In the genomic region with DNA sequence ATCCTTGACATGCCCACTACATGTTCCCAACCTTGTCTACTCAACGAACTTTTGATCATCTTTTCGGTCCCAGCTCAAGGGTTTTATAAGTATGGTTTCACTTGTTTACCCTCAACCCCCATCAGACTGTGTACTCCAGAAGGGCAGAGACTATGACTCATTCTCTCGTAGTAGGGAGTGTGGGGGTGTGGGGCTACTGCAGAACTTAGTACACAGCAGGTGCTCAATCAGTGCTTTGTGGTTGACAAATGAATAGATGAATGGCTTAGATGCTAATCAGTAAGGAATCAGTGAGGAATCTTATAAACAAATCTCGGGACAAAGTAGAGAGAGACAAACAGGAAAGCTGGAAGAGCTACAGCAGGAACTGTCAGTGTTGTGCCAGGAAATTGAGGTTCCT, we compare ENCODE assay signal across 19 cellular contexts.
"Had no signal": no experiment of that assay in that cellular context is flagged by ENCODE, and none has a peak within 500 bp of the region (broad histone marks: within the 10 kb centered on the region; RNA-seq: fewer than 3 reads in every experiment).

No MANE protein-coding gene starts in this region.

- ATAC-seq: activated T-cell treated with anti-CD3 and anti-CD28 coated beads, Interleukin-2, amount 50 U/mL, for 72 hours; natural killer cell treated with Interleukin-12 subunit alpha and Interleukin-12 subunit beta and Interleukin-15 and Interleukin-18, amount 100 ng/mL, for 72 hours had no signal

- DNase-seq: activated CD4-positive, alpha-beta T cell treated with anti-CD3 and anti-CD28 coated beads, Interleukin-2, amount 10 ng/mL, durations not matched to agents 7 days and 5 days; activated CD4-positive, CD25-positive, alpha-beta regulatory T cell; activated CD8-positive, alpha-beta memory T cell treated with anti-CD3 and anti-CD28 coated beads, Interleukin-2, amount 50 U/mL, for 48 hours; activated naive CD8-positive, alpha-beta T cell treated with anti-CD3 and anti-CD28 coated beads, Interleukin-2, amount 10 ng/mL, durations not matched to agents 7 days and 5 days; activated T-cell treated with anti-CD3 and anti-CD28 coated beads, Interleukin-2, amount 50 U/mL, for 72 hours; anterior cingulate cortex; brain microvascular endothelial cell; cerebellar nuclear complex; effector memory CD4-positive, alpha-beta T cell; erythroblast; kidney; left ventricle myocardium inferior; mesendoderm; stimulated activated CD4-positive, alpha-beta T cell treated with anti-CD3 and anti-CD28 coated beads, Interleukin-4, amount 100 ng/mL, for 24 hours had no signal

- H3K27ac ChIP-seq: brain microvascular endothelial cell, left ventricle myocardium inferior had no signal

- H3K27me3 ChIP-seq: brain microvascular endothelial cell had no signal

- H3K9me3 Mint-ChIP-seq: type B pancreatic cell had no signal

- H3K4me3 ChIP-seq: left ventricle myocardium inferior had no signal

- H3K36me3 Mint-ChIP-seq: activated naive CD8-positive, alpha-beta T cell treated with anti-CD3 and anti-CD28 coated beads, Interleukin-2, amount 10 ng/mL, durations not matched to agents 7 days and 5 days; natural killer cell treated with Interleukin-12 subunit alpha and Interleukin-12 subunit beta and Interleukin-15 and Interleukin-18, amount 100 ng/mL, for 72 hours had no signal

- H3K27ac Mint-ChIP-seq: activated CD4-positive, alpha-beta T cell treated with anti-CD3 and anti-CD28 coated beads, Interleukin-2, amount 10 ng/mL, durations not matched to agents 7 days and 5 days; activated naive CD8-positive, alpha-beta T cell treated with anti-CD3 and anti-CD28 coated beads, Interleukin-2, amount 10 ng/mL, durations not matched to agents 7 days and 5 days; activated T-cell treated with anti-CD3 and anti-CD28 coated beads, Interleukin-2, amount 50 U/mL, for 72 hours; dendritic cell treated with granulocyte-macrophage colony-stimulating factor and Interleukin-4, amounts not matched to agents 40 ng/mL and 50 ng/mL, for 4 days; natural killer cell treated with Interleukin-12 subunit alpha and Interleukin-12 subunit beta and Interleukin-15 and Interleukin-18, amount 100 ng/mL, for 72 hours; stimulated activated naive CD8-positive, alpha-beta T cell treated with anti-CD3 and anti-CD28 coated beads, Interleukin-15, Interleukin-2, amounts not matched to agents 100 ng/mL and 50 ng/mL, for 24 hours; T-helper 2 cell treated with Interferon-gamma antibody and Interleukin-4, amounts not matched to agents 5 μg/mL and 100 μg/mL, for 36 hours; type B pancreatic cell had no signal

- H3K36me3 ChIP-seq: brain microvascular endothelial cell, left ventricle myocardium inferior had no signal

- H3K4me1 ChIP-seq: left ventricle myocardium inferior had no signal

- H3K4me3 Mint-ChIP-seq: activated CD4-positive, alpha-beta T cell treated with anti-CD3 and anti-CD28 coated beads, Interleukin-2, amount 10 ng/mL, durations not matched to agents 7 days and 5 days; activated naive CD8-positive, alpha-beta T cell treated with anti-CD3 and anti-CD28 coated beads, Interleukin-2, amount 10 ng/mL, durations not matched to agents 7 days and 5 days; activated T-cell treated with anti-CD3 and anti-CD28 coated beads, Interleukin-2, amount 50 U/mL, for 72 hours; dendritic cell treated with granulocyte-macrophage colony-stimulating factor and Interleukin-4, amounts not matched to agents 40 ng/mL and 50 ng/mL, for 4 days; natural killer cell treated with Interleukin-12 subunit alpha and Interleukin-12 subunit beta and Interleukin-15 and Interleukin-18, amount 100 ng/mL, for 72 hours; stimulated activated naive CD8-positive, alpha-beta T cell treated with anti-CD3 and anti-CD28 coated beads, Interleukin-15, Interleukin-2, amounts not matched to agents 100 ng/mL and 50 ng/mL, for 24 hours; T-helper 2 cell treated with Interferon-gamma antibody and Interleukin-4, amounts not matched to agents 5 μg/mL and 100 μg/mL, for 36 hours; type B pancreatic cell had no signal
